9 cellular contexts compared by ENCODE assay signal in genomic region chr16:29315916-29316517, GRCh38.
DNase-seq lines count a peak whose midpoint lies in the region; ATAC-seq and TF ChIP-seq lines count a peak whose summit lies in the region.
"Had no signal": no experiment of that assay in that cellular context is flagged by ENCODE, and none has a peak within 500 bp of the region (broad histone marks: within the 10 kb centered on the region; RNA-seq: fewer than 3 reads in every experiment).

No MANE protein-coding gene starts in this region.

- H3K27me3 Mint-ChIP-seq in activated CD8-positive, alpha-beta T cell treated with anti-CD3 and anti-CD28 coated beads, Interleukin-2, amount 10 ng/mL, durations not matched to agents 7 days and 5 days (ENCODE audit: low read depth): no peaks in the 10 kb centered on the region

- H3K27ac ChIP-seq in BLaER1 treated with 17β-estradiol and CSF1 and Interleukin-3, amounts not matched to agents 10 nM and 100 nM: peak overlapping the region in 7 of 11 experiments; percentile 39 to 91 (median 84); a peak in 13 of 22 replicates
- no peak overlapping the region for H3K27ac ChIP-seq in MM.1S (ENCODE audit: low read length)

- no peaks in the 10 kb centered on the region for H3F3A ChIP-seq in MM.1S (ENCODE audit: insufficient read depth, low read length)

- no peaks in the 10 kb centered on the region for H3K36me3 Mint-ChIP-seq in activated CD8-positive, alpha-beta T cell treated with anti-CD3 and anti-CD28 coated beads, Interleukin-2, amount 10 ng/mL, durations not matched to agents 7 days and 5 days (ENCODE audit: low read depth)

- no peaks in the 10 kb centered on the region for H3K36me3 ChIP-seq in BLaER1 treated with 17β-estradiol and CSF1 and Interleukin-3, amounts not matched to agents 10 nM and 100 nM
- no peaks in the 10 kb centered on the region for H3K36me3 ChIP-seq in MM.1S (replicated peaks; ENCODE audit: insufficient read depth, low read length)

- peak overlapping the region in 6 of 11 experiments; percentile 2 to 83 (median 77); a peak in 9 of 22 replicates for H3K4me2 ChIP-seq in BLaER1 treated with 17β-estradiol and CSF1 and Interleukin-3, amounts not matched to agents 10 nM and 100 nM
- no peak overlapping the region for H3K4me2 ChIP-seq in MM.1S (ENCODE audit: low read depth, low read length)

- peaks cover 19 to 46% (median 41%) of the 10 kb centered on the region in 10 experiments for H3K4me1 ChIP-seq in BLaER1 treated with 17β-estradiol and CSF1 and Interleukin-3, amounts not matched to agents 10 nM and 100 nM
- no peaks in the 10 kb centered on the region for H3K4me1 ChIP-seq in MM.1S (ENCODE audit: low read length)

- no peaks in the 10 kb centered on the region for H3K27me3 ChIP-seq in BLaER1 treated with 17β-estradiol and CSF1 and Interleukin-3, amounts not matched to agents 10 nM and 100 nM
- H3K27me3 ChIP-seq in MM.1S (replicated peaks; ENCODE audit: insufficient read depth, low read length): peaks cover 27% of the 10 kb centered on the region

- CTCF ChIA-PET in activated CD8-positive, alpha-beta T cell treated with anti-CD3 and anti-CD28 coated beads, Interleukin-2, amount 10 ng/mL, durations not matched to agents 7 days and 5 days (lab: Charles Lee): no interaction called here

- DNase-seq in MM.1S: peak; percentile 6
- peak; percentile 44 for DNase-seq in SK-N-DZ (ENCODE audit: low spot score)
- DNase-seq in left kidney (ENCODE audit: low read depth, low spot score): peak; percentile 45
- DNase-seq in activated CD8-positive, alpha-beta T cell treated with anti-CD3 and anti-CD28 coated beads, Interleukin-2, amount 10 ng/mL, durations not matched to agents 7 days and 5 days: no peak
- no peak for DNase-seq in NCI-H1436 treated with DMSO at 0.1 percent for 48 hours (lab: John Stamatoyannopoulos, UW)
- DNase-seq in NCI-H2227 (lab: John Stamatoyannopoulos, UW; ENCODE audit: unreplicated experiment): no peak
- DNase-seq: NCI-H2227 treated with DMSO at 0.1 percent for 48 hours had no signal

- no peak overlapping the region for H3K27ac Mint-ChIP-seq in activated CD8-positive, alpha-beta T cell treated with anti-CD3 and anti-CD28 coated beads, Interleukin-2, amount 10 ng/mL, durations not matched to agents 7 days and 5 days

- no peak for TF ChIP-seq CTCF in MM.1S (IDR thresholded peaks at IDR 0.05; ENCODE audit: low read length)

- no peaks in the 10 kb centered on the region for H4K20me1 ChIP-seq in BLaER1 treated with 17β-estradiol and CSF1 and Interleukin-3, amounts not matched to agents 10 nM and 100 nM
- H4K20me1 ChIP-seq in MM.1S (ENCODE audit: insufficient read depth, low read length): no peaks in the 10 kb centered on the region

- H3K4me3 ChIP-seq in BLaER1 treated with 17β-estradiol and CSF1 and Interleukin-3, amounts not matched to agents 10 nM and 100 nM: no peak overlapping the region
- no peak overlapping the region for H3K4me3 ChIP-seq in MM.1S (ENCODE audit: low read length)

- POLR2A ChIA-PET in activated CD8-positive, alpha-beta T cell treated with anti-CD3 and anti-CD28 coated beads, Interleukin-2, amount 10 ng/mL, durations not matched to agents 7 days and 5 days (lab: Charles Lee): no interaction called here

- H2AFZ ChIP-seq in MM.1S (ENCODE audit: low read length): no peak overlapping the region

- peak overlapping the region in 2 of 11 experiments; percentile 2 to 73; a peak in 2 of 22 replicates for H3K9ac ChIP-seq in BLaER1 treated with 17β-estradiol and CSF1 and Interleukin-3, amounts not matched to agents 10 nM and 100 nM
- H3K9ac ChIP-seq in MM.1S (ENCODE audit: low read length): no peak overlapping the region

- no peaks in the 10 kb centered on the region for H3K79me2 ChIP-seq in MM.1S (ENCODE audit: low read length)

- H3K9me3 Mint-ChIP-seq in activated CD8-positive, alpha-beta T cell treated with anti-CD3 and anti-CD28 coated beads, Interleukin-2, amount 10 ng/mL, durations not matched to agents 7 days and 5 days (ENCODE audit: insufficient read depth): no peaks in the 10 kb centered on the region

- H3K9me3 ChIP-seq in BLaER1 treated with 17β-estradiol and CSF1 and Interleukin-3, amounts not matched to agents 10 nM and 100 nM (replicated peaks in 1 of 11): no peaks in the 10 kb centered on the region
- no peaks in the 10 kb centered on the region for H3K9me3 ChIP-seq in MM.1S (replicated peaks; ENCODE audit: insufficient read depth, low read length)

- no peak overlapping the region for H3K4me3 Mint-ChIP-seq in activated CD8-positive, alpha-beta T cell treated with anti-CD3 and anti-CD28 coated beads, Interleukin-2, amount 10 ng/mL, durations not matched to agents 7 days and 5 days

- no peak for ATAC-seq in HG03520 (IDR thresholded peaks at IDR 0.05; ENCODE audit: unreplicated experiment)
- no peak for ATAC-seq in activated CD8-positive, alpha-beta T cell treated with anti-CD3 and anti-CD28 coated beads, Interleukin-2, amount 10 ng/mL, durations not matched to agents 7 days and 5 days

- H3K9me2 ChIP-seq in MM.1S (replicated peaks; ENCODE audit: insufficient read depth, low read length): no peaks in the 10 kb centered on the region

- H3K4me1 Mint-ChIP-seq in activated CD8-positive, alpha-beta T cell treated with anti-CD3 and anti-CD28 coated beads, Interleukin-2, amount 10 ng/mL, durations not matched to agents 7 days and 5 days (ENCODE audit: low read depth): peaks cover 7% of the 10 kb centered on the region

Comparison
In these comparisons a context has a peak if more than half of its experiments do, and no peak if none do; other contexts are left out.
1. DNase-seq: peak in MM.1S (single experiment), SK-N-DZ (single experiment) and left kidney (single experiment); none in activated CD8-positive, alpha-beta T cell treated with anti-CD3 and anti-CD28 coated beads, Interleukin-2, amount 10 ng/mL, durations not matched to agents 7 days and 5 days (single experiment), NCI-H1436 treated with DMSO at 0.1 percent for 48 hours (single experiment) and NCI-H2227 (single experiment).